22 cellular contexts compared by ENCODE assay signal in the genomic region with DNA sequence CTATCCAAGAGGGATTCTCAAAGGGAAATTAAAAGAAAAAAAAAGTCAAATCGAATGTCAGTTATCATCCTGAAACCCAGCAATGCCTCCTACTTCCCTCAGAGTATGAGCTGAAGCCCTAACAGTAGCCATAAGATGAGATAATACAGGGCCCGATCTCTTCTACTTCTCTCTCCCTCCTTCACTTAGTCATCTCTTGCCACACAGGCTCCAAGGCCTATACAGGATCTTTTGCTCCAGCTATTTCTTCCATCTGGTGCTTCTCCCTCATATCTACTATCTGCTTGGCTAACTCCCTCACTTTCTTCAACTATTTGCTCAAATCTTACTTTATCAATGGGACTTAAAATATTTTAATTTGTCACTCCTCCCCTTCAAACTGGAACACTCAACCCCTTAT.
DNase-seq lines count a peak whose midpoint lies in the region; ATAC-seq and TF ChIP-seq lines count a peak whose summit lies in the region.
"Had no signal": no experiment of that assay in that cellular context is flagged by ENCODE, and none has a peak within 500 bp of the region (broad histone marks: within the 10 kb centered on the region; RNA-seq: fewer than 3 reads in every experiment).

No MANE protein-coding gene starts in this region.

- H2BK15ac ChIP-seq in IMR-90 (ENCODE audit: low read depth, low read length): no peak overlapping the region

- H3K36me3 ChIP-seq in IMR-90 (ENCODE audit: control insufficient read depth, insufficient read depth, low read length): no peaks in the 10 kb centered on the region; the same call in 1 of the 2 replicates
- peaks cover 41% of the 10 kb centered on the region; the same call in 1 of the 2 replicates for H3K36me3 ChIP-seq in SU-DHL-6 (ENCODE audit: low read length)
- no peaks in the 10 kb centered on the region for H3K36me3 ChIP-seq in ascending aorta
- H3K36me3 ChIP-seq: BLaER1, SJCRH30 had no signal

- no peak overlapping the region for H3K4me3 Mint-ChIP-seq in memory B cell
- no peak overlapping the region for H3K4me3 Mint-ChIP-seq in activated CD4-positive, alpha-beta memory T cell treated with anti-CD3 and anti-CD28 coated beads for 36 hours
- H3K4me3 Mint-ChIP-seq: CD4-positive, alpha-beta memory T cell; GM23338 had no signal

- H4K91ac ChIP-seq in IMR-90 (ENCODE audit: insufficient read depth, low read depth, low read length): no peak overlapping the region

- BruUV-seq in IMR-90 (replicated peaks; lab: Mats Ljungman, UMichigan): no TSS peak

- H3K4me1 Mint-ChIP-seq in memory B cell: peaks cover 3% of the 10 kb centered on the region
- no peaks in the 10 kb centered on the region for H3K4me1 Mint-ChIP-seq in activated CD4-positive, alpha-beta memory T cell treated with anti-CD3 and anti-CD28 coated beads for 36 hours (ENCODE audit: low read depth)

- H3K9me3 Mint-ChIP-seq in memory B cell: peaks cover 1% of the 10 kb centered on the region
- H3K9me3 Mint-ChIP-seq in activated CD4-positive, alpha-beta memory T cell treated with anti-CD3 and anti-CD28 coated beads for 36 hours: no peaks in the 10 kb centered on the region
- H3K9me3 Mint-ChIP-seq: CD4-positive, alpha-beta memory T cell; GM23338 had no signal

- no peaks in the 10 kb centered on the region for H3K9me1 ChIP-seq in IMR-90 (ENCODE audit: insufficient read depth, low read length)

- dilution Hi-C loops in IMR-90 (cut with HindIII; ENCODE audit: low sequenced_read_pairs, unreplicated experiment): no loop called here

- no peak overlapping the region for H2AK5ac ChIP-seq in IMR-90 (ENCODE audit: low read depth, low read length)

- POLR2A ChIA-PET in IMR-90 (lab: Charles Lee; ENCODE audit: unreplicated experiment): no interaction called here
- POLR2A ChIA-PET in activated CD4-positive, alpha-beta memory T cell treated with anti-CD3 and anti-CD28 coated beads for 36 hours (lab: Charles Lee): no interaction called here

- WGBS in IMR-90 (ENCODE audit: extremely low coverage in 2 of 2, insufficient read length in 1 of 2), 2 experiments: 100% methylated on average over 1 of the region's 2 CpGs; no CpG with 5 or more reads in 1 of the 2 experiments

- H3K4ac ChIP-seq in IMR-90 (ENCODE audit: low read depth, low read length): no peak overlapping the region

- no peak overlapping the region for H2AFZ ChIP-seq in IMR-90 (replicated peaks; ENCODE audit: low read length, poor library complexity)
- H2AFZ ChIP-seq in SU-DHL-6 (ENCODE audit: low read depth, low read length, severe bottlenecking): no peak overlapping the region
- H2AFZ ChIP-seq: GM23338 had no signal

- H2BK5ac ChIP-seq in IMR-90 (ENCODE audit: low read depth, low read length, poor library complexity, severe bottlenecking): no peak overlapping the region

- H3K4me1 ChIP-seq in IMR-90 (ENCODE audit: control insufficient read depth, insufficient read depth, low read length) (peaks cover 2% of the 10 kb centered on the region; the same call in 1 of the 2 replicates), ascending aorta (no peaks in the 10 kb centered on the region)
- H3K4me1 ChIP-seq: A549, BLaER1, SJCRH30 had no signal

- peak overlapping the region; percentile 22 for H3K27ac Mint-ChIP-seq in memory B cell
- H3K27ac Mint-ChIP-seq in activated CD4-positive, alpha-beta memory T cell treated with anti-CD3 and anti-CD28 coated beads for 36 hours: no peak overlapping the region
- H3K27ac Mint-ChIP-seq: GM23338 had no signal

- peaks cover 100% of the 10 kb centered on the region for H3K79me2 ChIP-seq in SU-DHL-6 (ENCODE audit: insufficient read depth, low read length)

- no peaks in the 10 kb centered on the region for H3K27me3 ChIP-seq in IMR-90 (ENCODE audit: control insufficient read depth, insufficient read depth, low read length)
- H3K27me3 ChIP-seq in SU-DHL-6 (ENCODE audit: low read length): no peaks in the 10 kb centered on the region
- no peaks in the 10 kb centered on the region for H3K27me3 ChIP-seq in ascending aorta
- H3K27me3 ChIP-seq: BLaER1, SJCRH30 had no signal

- H3K9ac ChIP-seq in IMR-90 (ENCODE audit: low read depth, low read length) (no peak overlapping the region), SU-DHL-6 (ENCODE audit: low read length) (no peak overlapping the region)
- H3K9ac ChIP-seq: BLaER1 had no signal

- TF ChIP-seq POLR2A in IMR-90 (IDR thresholded peaks at IDR 0.05; ENCODE audit: low read depth, low read length): no peak

- ATAC-seq in IMR-90 (ENCODE audit: low read depth) (no peak), memory B cell (ENCODE audit: low read depth) (no peak)
- ATAC-seq: A549, GM23338, PC-3 had no signal

- no peak overlapping the region for H4K5ac ChIP-seq in IMR-90 (ENCODE audit: low read depth, low read length)

- H3K4me3 ChIP-seq in IMR-90 (ENCODE audit: insufficient read depth, low read depth, low read length) (no peak overlapping the region), SU-DHL-6 (ENCODE audit: insufficient read depth, low read length, poor library complexity, severe bottlenecking) (no peak overlapping the region), cardiac fibroblast (replicated peaks in 1 of 2; ENCODE audit: low read depth in 2 of 2, low read length in 2 of 2) (no peak overlapping the region), ascending aorta (no peak overlapping the region)
- H3K4me3 ChIP-seq: A549, BLaER1, GM23338, SJCRH30 had no signal

- CTCF ChIA-PET in IMR-90 (lab: Yijun Ruan, JAX): no interaction called here
- CTCF ChIA-PET in activated CD4-positive, alpha-beta memory T cell treated with anti-CD3 and anti-CD28 coated beads for 36 hours (lab: Charles Lee): interaction anchor here (0.6 kb wide), 1 partner anchor 39 kb away, joined by 3 read pairs; no protein-coding TSS in a partner anchor

- no peaks in the 10 kb centered on the region for H3K79me1 ChIP-seq in IMR-90 (ENCODE audit: low read depth in 1 of 2, low read length in 2 of 2)

- no peak overlapping the region for H3K18ac ChIP-seq in IMR-90 (ENCODE audit: low read depth, low read length)

- in situ Hi-C loops in IMR-90 (cut with MboI; ENCODE audit: low sequenced_read_pairs): no loop called here

- H3F3A ChIP-seq in SU-DHL-6 (ENCODE audit: insufficient read depth): peaks cover 51% of the 10 kb centered on the region

- no peak overlapping the region for H2BK120ac ChIP-seq in IMR-90 (ENCODE audit: low read depth, low read length)

- no peak overlapping the region for H3K14ac ChIP-seq in IMR-90 (replicated peaks; ENCODE audit: low read depth, low read length)

- no peak overlapping the region for H4K8ac ChIP-seq in IMR-90 (ENCODE audit: low read depth in 2 of 2, low read length in 2 of 2)

- TF ChIP-seq CTCF in IMR-90 (conservative IDR thresholded peaks at IDR 0.05; ENCODE audit: low read depth, low read length) (no peak), SU-DHL-6 (IDR thresholded peaks at IDR 0.05; ENCODE audit: insufficient read depth, low read length, poor library complexity, severe bottlenecking) (no peak), cardiac fibroblast (IDR thresholded peaks at IDR 0.05; ENCODE audit: low read depth, low read length) (no peak), ascending aorta (IDR thresholded peaks at IDR 0.05) (no peak)

- no peaks in the 10 kb centered on the region for H4K20me1 ChIP-seq in IMR-90 (ENCODE audit: insufficient read depth, low read length)
- peaks cover 48% of the 10 kb centered on the region for H4K20me1 ChIP-seq in SU-DHL-6 (ENCODE audit: low read depth, low read length)
- H4K20me1 ChIP-seq: BLaER1 had no signal

- H3K27me3 Mint-ChIP-seq in memory B cell: no peaks in the 10 kb centered on the region
- H3K27me3 Mint-ChIP-seq in activated CD4-positive, alpha-beta memory T cell treated with anti-CD3 and anti-CD28 coated beads for 36 hours: no peaks in the 10 kb centered on the region
- H3K27me3 Mint-ChIP-seq: CD4-positive, alpha-beta memory T cell had no signal

- H3K23ac ChIP-seq in IMR-90 (ENCODE audit: low read depth, low read length): no peak overlapping the region

- no peaks in the 10 kb centered on the region for H3K9me3 ChIP-seq in IMR-90 (ENCODE audit: control insufficient read depth, insufficient read depth, low read length)
- H3K9me3 ChIP-seq in SU-DHL-6 (ENCODE audit: insufficient read depth, low read length): no peaks in the 10 kb centered on the region
- H3K9me3 ChIP-seq in ascending aorta: no peaks in the 10 kb centered on the region
- H3K9me3 ChIP-seq: A549, BLaER1, SJCRH30 had no signal

- no peak overlapping the region for H3K56ac ChIP-seq in IMR-90 (ENCODE audit: extremely low read depth, insufficient read depth, low read length)

- H3K27ac ChIP-seq in IMR-90 (ENCODE audit: insufficient read depth, low read length) (no peak overlapping the region), SU-DHL-6 (ENCODE audit: low read depth, low read length) (peak overlapping the region; percentile 33; the same call in 1 of the 2 replicates), ascending aorta (no peak overlapping the region)
- H3K27ac ChIP-seq: A549, BLaER1, SJCRH30 had no signal

- H3K4me2 ChIP-seq in IMR-90 (ENCODE audit: low read depth, low read length): no peak overlapping the region
- H3K4me2 ChIP-seq in SU-DHL-6 (ENCODE audit: low read depth, low read length, poor library complexity, severe bottlenecking): peak overlapping the region; percentile 5
- H3K4me2 ChIP-seq: A549, BLaER1, GM23338 had no signal

- no peak overlapping the region for H2AK9ac ChIP-seq in IMR-90 (replicated peaks; ENCODE audit: low read depth, low read length, poor library complexity)

- no peak overlapping the region for H2BK20ac ChIP-seq in IMR-90 (ENCODE audit: low read depth, low read length)

- TF ChIP-seq RAD21 in IMR-90 (IDR thresholded peaks at IDR 0.05; ENCODE audit: low read length): no peak

- DNase-seq in IMR-90 (peak; percentile 25), cardiac fibroblast (ENCODE audit: low read depth in 2 of 2) (peak; percentile 16 to 41), memory B cell (ENCODE audit: low spot score in 2 of 2) (no peak), ascending aorta (ENCODE audit: low spot score in 2 of 2) (no peak)
- DNase-seq in activated CD4-positive, alpha-beta memory T cell treated with anti-CD3 and anti-CD28 coated beads for 36 hours: no peak
- DNase-seq in activated naive CD4-positive, alpha-beta T cell treated with anti-CD3 and anti-CD28 coated beads, Interleukin-2, amount 50 U/mL, for 16 hours: no peak
- DNase-seq: CD4-positive, alpha-beta memory T cell; DMS153; GDM1; HCEC 1CT; NCI-H1417; NCI-H187; NCI-H2107; NCI-H510A treated with DMSO at 0.1 percent for 48 hours; NCI-H774; PC-3; RPMI8226; SJCRH30 had no signal

- H3K36me3 Mint-ChIP-seq in memory B cell: peaks cover 13% of the 10 kb centered on the region
- H3K36me3 Mint-ChIP-seq in activated CD4-positive, alpha-beta memory T cell treated with anti-CD3 and anti-CD28 coated beads for 36 hours: peaks cover 6% of the 10 kb centered on the region

- no peaks in the 10 kb centered on the region for H3K9me2 ChIP-seq in SU-DHL-6 (replicated peaks; ENCODE audit: insufficient read depth, low read length)

- intact Hi-C loops in IMR-90 (cut with micrococcal nuclease): loop anchor here (5.0 kb wide), 1 partner anchor 1506 kb away; no protein-coding TSS in a partner anchor
- intact Hi-C loops in activated CD4-positive, alpha-beta memory T cell treated with anti-CD3 and anti-CD28 coated beads for 36 hours (cut with micrococcal nuclease): no loop called here
- intact Hi-C loops in ascending aorta (cut with DNase I): no loop called here

TF ChIP-seq in IMR-90, 13 proteins besides CTCF, POLR2A, EP300 and RAD21:
- TF ChIP-seq MXI1 (IDR thresholded peaks at IDR 0.05; ENCODE audit: borderline replicate concordance, low read depth, low read length): no peak

Comparison
In these comparisons a context has a peak if more than half of its experiments do, and no peak if none do; other contexts are left out.
1. DNase-seq: peak in IMR-90 (single experiment) and cardiac fibroblast (2 of 2); none in memory B cell (0 of 2), activated CD4-positive, alpha-beta memory T cell treated with anti-CD3 and anti-CD28 coated beads for 36 hours (single experiment), ascending aorta (0 of 2) and activated naive CD4-positive, alpha-beta T cell treated with anti-CD3 and anti-CD28 coated beads, Interleukin-2, amount 50 U/mL, for 16 hours (single experiment).